In the genomic region with DNA sequence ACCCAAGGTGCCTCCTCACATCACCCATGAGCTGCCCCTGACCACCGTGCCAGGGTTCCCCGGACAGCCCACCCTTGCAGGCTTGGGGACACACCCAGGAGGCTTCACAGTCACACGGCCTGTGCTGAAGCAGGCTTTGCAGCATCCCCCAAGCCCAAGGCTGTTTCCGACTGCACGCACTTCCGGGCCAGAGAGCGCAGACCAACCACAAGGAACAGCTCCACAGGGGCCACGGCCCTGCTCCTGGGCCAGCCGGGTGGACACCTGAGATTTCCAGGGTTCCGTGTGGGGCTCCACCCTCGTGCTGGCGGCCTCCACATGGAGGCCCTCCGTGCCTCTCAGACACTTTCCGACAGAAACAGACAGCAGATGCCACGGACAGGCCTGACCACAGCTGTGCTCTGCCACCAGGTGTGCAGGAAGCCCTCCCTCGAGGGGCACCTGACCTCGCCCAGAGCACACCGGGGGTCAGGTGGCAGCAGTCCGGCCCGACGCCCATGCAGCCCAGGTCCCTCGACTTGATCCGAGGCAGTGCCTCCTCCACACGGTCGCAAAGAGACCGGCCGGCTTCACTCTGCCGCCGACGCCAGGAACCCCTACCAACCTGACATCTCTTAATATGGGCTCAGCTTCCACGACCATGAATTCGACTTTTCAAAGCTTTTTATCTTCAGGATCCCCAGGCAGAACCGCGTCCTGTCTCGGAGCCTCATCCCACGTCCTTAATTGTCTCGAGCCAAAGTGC, we compare ENCODE assay signal across 22 cellular contexts. TPM values are rescaled to one million over a fixed set of nuclear protein-coding genes. Genes with fewer than 3 reads are reported as not detected.
DNase-seq lines count a peak whose midpoint lies in the region; ATAC-seq and TF ChIP-seq lines count a peak whose summit lies in the region.
"Had no signal": no experiment of that assay in that cellular context is flagged by ENCODE, and none has a peak within 500 bp of the region (broad histone marks: within the 10 kb centered on the region; RNA-seq: fewer than 3 reads in every experiment).

No MANE protein-coding gene starts in this region.

- H3K4me3 ChIP-seq in right atrium auricular region, result no peak overlapping the region
- no peak overlapping the region for H3K4me3 ChIP-seq in endodermal cell (ENCODE audit: low read length)
- H3K4me3 ChIP-seq in uterus, result no peak overlapping the region
- H3K4me3 ChIP-seq: breast epithelium, esophagus squamous epithelium, prostate gland, thyroid gland had no signal

- H3K4me3 Mint-ChIP-seq in endodermal cell (no peak overlapping the region), nephron progenitor cell (no peak overlapping the region)
- H3K4me3 Mint-ChIP-seq: activated CD4-positive, alpha-beta memory T cell treated with anti-CD3 and anti-CD28 coated beads for 36 hours; CD8-positive, alpha-beta T cell; stimulated activated memory B cell treated with anti-CD40 and anti-IgM and Interleukin-4, amounts not matched to agents 10 μg/mL and 1 μg/mL and 100 μg/mL, for 72 hours had no signal

- H3K9me3 ChIP-seq in right atrium auricular region (no peaks in the 10 kb centered on the region), endodermal cell (ENCODE audit: control insufficient read depth, low read length) (no peaks in the 10 kb centered on the region), uterus (no peaks in the 10 kb centered on the region)
- H3K9me3 ChIP-seq: breast epithelium, esophagus squamous epithelium, prostate gland, thyroid gland had no signal

- TF ChIP-seq CTCF in right atrium auricular region (IDR thresholded peaks at IDR 0.05) (no peak), endodermal cell (conservative IDR thresholded peaks at IDR 0.05) (no peak), nephron progenitor cell (IDR thresholded peaks at IDR 0.05) (no peak), uterus (IDR thresholded peaks at IDR 0.05) (no peak)

- H3K4me1 Mint-ChIP-seq in endodermal cell (peaks cover 2% of the 10 kb centered on the region), nephron progenitor cell (peaks cover 26% of the 10 kb centered on the region)

- no peak for ATAC-seq in Right ventricle myocardium inferior
- ATAC-seq in stimulated activated naive CD8-positive, alpha-beta T cell treated with anti-CD3 and anti-CD28 coated beads, Interleukin-15, Interleukin-2, amounts not matched to agents 100 U/mL and 50 U/mL, for 24 hours, result no peak
- no peak for ATAC-seq in HG03571 (IDR thresholded peaks at IDR 0.05; ENCODE audit: unreplicated experiment)
- ATAC-seq: CD8-positive, alpha-beta T cell; naive thymus-derived CD4-positive, alpha-beta T cell; stimulated activated memory B cell treated with anti-CD40 and anti-IgM and Interleukin-4, amounts not matched to agents 10 μg/mL and 1 μg/mL and 100 μg/mL, for 72 hours had no signal

- DNase-seq in Right ventricle myocardium inferior (ENCODE audit: missing footprints) (peak; percentile 30), right atrium auricular region (ENCODE audit: low spot score) (no peak), endodermal cell (no peak), nephron progenitor cell (no peak), uterus (peak; percentile 12 to 16)
- DNase-seq in stimulated activated naive CD8-positive, alpha-beta T cell treated with anti-CD3 and anti-CD28 coated beads, Interleukin-15, Interleukin-2, amounts not matched to agents 100 U/mL and 50 U/mL, for 24 hours, result no peak
- no peak for DNase-seq in activated CD4-positive, alpha-beta T cell treated with anti-CD3 and anti-CD28 coated beads for 1 hour
- DNase-seq: activated CD4-positive, alpha-beta memory T cell treated with anti-CD3 and anti-CD28 coated beads for 36 hours; CD8-positive, alpha-beta T cell; DND-41; esophagus squamous epithelium; KBM-7; MV-4-11; NCI-H2029; T-helper 1 cell had no signal

- H3K9ac ChIP-seq in endodermal cell (ENCODE audit: extremely low read depth, low read length, poor library complexity, severe bottlenecking), result no peak overlapping the region

- no peaks in the 10 kb centered on the region for H3K27me3 ChIP-seq in right atrium auricular region
- no peaks in the 10 kb centered on the region for H3K27me3 ChIP-seq in endodermal cell (ENCODE audit: control insufficient read depth, insufficient read depth, low read length, poor library complexity, severe bottlenecking)
- H3K27me3 ChIP-seq in uterus, result no peaks in the 10 kb centered on the region
- H3K27me3 ChIP-seq: breast epithelium, dorsolateral prefrontal cortex, esophagus squamous epithelium, thyroid gland had no signal

- peaks cover 44% of the 10 kb centered on the region for H3K36me3 ChIP-seq in right atrium auricular region
- peaks cover 34% of the 10 kb centered on the region for H3K36me3 ChIP-seq in endodermal cell (ENCODE audit: control insufficient read depth, insufficient read depth, low read length)
- H3K36me3 ChIP-seq in uterus, result no peaks in the 10 kb centered on the region
- H3K36me3 ChIP-seq: prostate gland had no signal

- H3K36me3 Mint-ChIP-seq in endodermal cell (ENCODE audit: low read depth) (peaks cover 25% of the 10 kb centered on the region), nephron progenitor cell (ENCODE audit: low read depth) (peaks cover 21% of the 10 kb centered on the region)

- H3K27me3 Mint-ChIP-seq in endodermal cell (ENCODE audit: insufficient read depth), result no peaks in the 10 kb centered on the region
- no peaks in the 10 kb centered on the region for H3K27me3 Mint-ChIP-seq in nephron progenitor cell (ENCODE audit: low read depth, poor library complexity)
- H3K27me3 Mint-ChIP-seq: activated CD4-positive, alpha-beta memory T cell treated with anti-CD3 and anti-CD28 coated beads for 36 hours; naive thymus-derived CD4-positive, alpha-beta T cell; stimulated activated memory B cell treated with anti-CD40 and anti-IgM and Interleukin-4, amounts not matched to agents 10 μg/mL and 1 μg/mL and 100 μg/mL, for 72 hours had no signal

- intact Hi-C loops in Right ventricle myocardium inferior (cut with DNase I) (no loop called here), uterus (cut with DNase I; ENCODE audit: low total_unique reads) (no loop called here)

- peaks cover 0 to 45% of the 10 kb centered on the region in 2 donors for H3K4me1 ChIP-seq in right atrium auricular region
- no peaks in the 10 kb centered on the region for H3K4me1 ChIP-seq in endodermal cell (ENCODE audit: control insufficient read depth, insufficient read depth, low read length)
- H3K4me1 ChIP-seq in uterus, result peaks cover 6 to 31% of the 10 kb centered on the region in 2 donors

- TF ChIP-seq POLR2A in uterus (IDR thresholded peaks at IDR 0.05), result no peak

- H3K9me3 Mint-ChIP-seq in endodermal cell (no peaks in the 10 kb centered on the region), nephron progenitor cell (no peaks in the 10 kb centered on the region)
- H3K9me3 Mint-ChIP-seq: activated CD4-positive, alpha-beta memory T cell treated with anti-CD3 and anti-CD28 coated beads for 36 hours; CD8-positive, alpha-beta T cell; stimulated activated memory B cell treated with anti-CD40 and anti-IgM and Interleukin-4, amounts not matched to agents 10 μg/mL and 1 μg/mL and 100 μg/mL, for 72 hours had no signal

- H3K27ac Mint-ChIP-seq in endodermal cell (peak overlapping the region; percentile 32), nephron progenitor cell (peak overlapping the region; percentile 79)
- H3K27ac Mint-ChIP-seq: activated CD4-positive, alpha-beta memory T cell treated with anti-CD3 and anti-CD28 coated beads for 36 hours; CD8-positive, alpha-beta T cell; stimulated activated memory B cell treated with anti-CD40 and anti-IgM and Interleukin-4, amounts not matched to agents 10 μg/mL and 1 μg/mL and 100 μg/mL, for 72 hours had no signal

- H3K27ac ChIP-seq in right atrium auricular region (no peak overlapping the region), endodermal cell (ENCODE audit: low read depth, low read length) (no peak overlapping the region), uterus (no peak overlapping the region)
- H3K27ac ChIP-seq: breast epithelium, esophagus squamous epithelium, prostate gland, thyroid gland had no signal

- 95 to 97% methylated on average over 29 to 37 of the region's 37 CpGs for WGBS in endodermal cell (ENCODE audit: insufficient coverage in 1 of 2, insufficient read length in 1 of 2), 2 experiments

RNA-seq across cellular contexts. Expression of gene CTBP1, which starts 8.0 kb away (rescaled TPM):
- total RNA-seq in Right ventricle myocardium inferior, result 121 TPM
- 100 to 1,000 TPM; 104 to 140 TPM for total RNA-seq in right atrium auricular region
- 100 to 1,000 TPM; 181 to 189 TPM for total RNA-seq in endodermal cell
- 145 TPM for polyA plus RNA-seq in endodermal cell (2013, experiment 1 of 2)
- polyA plus RNA-seq in endodermal cell (2013, experiment 2 of 2), result 147 TPM
- total RNA-seq in uterus, result 100 to 1,000 TPM; 104 to 193 (median 162) TPM

RNA-seq across cellular contexts. Expression of gene MAEA, which starts 48.8 kb away (rescaled TPM):
- total RNA-seq in Right ventricle myocardium inferior (50.4 TPM), right atrium auricular region (10 to 100 TPM; 46.0 to 51.7 TPM), endodermal cell (10 to 100 TPM; 48.8 to 72.7 TPM), uterus (10 to 100 TPM; 32.3 to 70.7 (median 67.8) TPM)
- polyA plus RNA-seq in endodermal cell (2013, experiment 1 of 2), result 72.4 TPM
- 65.4 TPM for polyA plus RNA-seq in endodermal cell (2013, experiment 2 of 2)

Comparison
In these comparisons a context has a peak if more than half of its experiments do, and no peak if none do; other contexts are left out.
1. DNase-seq: peak in Right ventricle myocardium inferior (single experiment) and uterus (2 of 2); none in right atrium auricular region (single experiment), endodermal cell (single experiment), nephron progenitor cell (single experiment), stimulated activated naive CD8-positive, alpha-beta T cell treated with anti-CD3 and anti-CD28 coated beads, Interleukin-15, Interleukin-2, amounts not matched to agents 100 U/mL and 50 U/mL, for 24 hours (single experiment) and activated CD4-positive, alpha-beta T cell treated with anti-CD3 and anti-CD28 coated beads for 1 hour (single experiment).